18 cellular contexts compared by ENCODE assay signal in the genomic region with DNA sequence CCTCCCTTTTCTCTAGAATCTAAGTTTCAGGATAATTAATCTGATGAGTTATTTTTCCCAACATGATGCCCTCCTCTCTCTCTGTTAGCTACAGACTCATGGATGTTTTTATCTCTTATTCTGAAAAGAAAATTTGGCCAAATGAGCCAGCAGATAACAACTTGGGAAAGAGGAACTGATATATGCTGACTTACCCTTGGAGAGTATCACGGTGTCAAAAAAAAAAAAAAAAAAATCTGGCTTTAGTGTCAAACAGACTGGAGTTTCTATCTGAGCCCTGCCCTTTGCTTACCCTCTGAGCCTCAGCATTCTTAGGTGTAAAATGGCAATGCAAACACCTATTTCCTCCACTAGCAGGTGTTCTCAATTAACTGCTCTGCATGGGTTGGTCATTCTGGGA.
DNase-seq lines count a peak whose midpoint lies in the region; ATAC-seq lines count a peak whose summit lies in the region.
"Had no signal": no experiment of that assay in that cellular context is flagged by ENCODE, and none has a peak within 500 bp of the region (broad histone marks: within the 10 kb centered on the region; RNA-seq: fewer than 3 reads in every experiment).

No MANE protein-coding gene starts in this region.

- H3K36me3 ChIP-seq in urinary bladder (ENCODE audit: insufficient read depth) = peaks cover under 1% of the 10 kb centered on the region

- no peak for ATAC-seq in GM21825 (IDR thresholded peaks at IDR 0.05; ENCODE audit: unreplicated experiment)
- ATAC-seq: T-cell had no signal

- peak overlapping the region; percentile 50 for H3K27ac ChIP-seq in urinary bladder (ENCODE audit: low read depth)
- H3K27ac ChIP-seq: 22Rv1, KMS-11, PC-9 had no signal

- no peak overlapping the region for H3K4me3 ChIP-seq in urinary bladder (ENCODE audit: low read depth, low read length)
- H3K4me3 ChIP-seq: PC-9 had no signal

- H3K4me1 ChIP-seq in urinary bladder (ENCODE audit: insufficient read depth) = no peaks in the 10 kb centered on the region

- 65% methylated on average over 1 of the region's 1 CpG for WGBS in urinary bladder

- DNase-seq in DMS153 (lab: John Stamatoyannopoulos, UW) = peak; percentile 6
- DNase-seq in DMS153 treated with DMSO at 0.1 percent for 48 hours (lab: John Stamatoyannopoulos, UW; ENCODE audit: unreplicated experiment) = no peak
- DNase-seq in NCI-H69 (lab: John Stamatoyannopoulos, UW) = peak; percentile 75
- DNase-seq in RPMI8226 = peak; percentile 37
- no peak for DNase-seq in NCI-H345 treated with DMSO at 0.1 percent for 48 hours (lab: John Stamatoyannopoulos, UW; ENCODE audit: unreplicated experiment)
- no peak for DNase-seq in Ammon's horn (ENCODE audit: low spot score)
- DNase-seq: CD4-positive, alpha-beta memory T cell; GDM1; NCI-H1105; NCI-H187; NCI-H2171; PC-9; T-cell; T-helper 9 cell had no signal

Comparison
In these comparisons a context has a peak if more than half of its experiments do, and no peak if none do; other contexts are left out.
1. DNase-seq: peak in DMS153 (single experiment), NCI-H69 (single experiment) and RPMI8226 (single experiment); none in DMS153 treated with DMSO at 0.1 percent for 48 hours (single experiment), NCI-H345 treated with DMSO at 0.1 percent for 48 hours (single experiment) and Ammon's horn (single experiment).